9 cellular contexts compared by ENCODE assay signal in the genomic region with DNA sequence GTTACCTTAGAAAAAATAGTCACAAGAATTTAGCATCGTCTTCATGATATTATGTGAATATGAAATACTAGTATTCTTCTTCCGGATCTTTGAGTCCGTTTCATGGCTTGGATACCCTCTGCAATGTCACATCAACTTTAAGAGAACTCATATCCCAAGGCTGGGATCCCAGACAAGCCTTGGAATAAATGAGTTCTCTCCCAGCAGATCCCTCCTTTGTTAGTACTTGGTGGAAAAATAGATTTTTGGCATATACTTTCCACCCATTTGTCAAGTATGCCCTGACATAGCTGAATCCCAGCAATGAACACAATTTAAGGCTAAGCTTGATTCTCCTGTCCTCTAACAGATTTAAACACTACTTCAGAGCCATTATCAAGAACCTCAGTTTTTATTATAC.
"Had no signal": no experiment of that assay in that cellular context is flagged by ENCODE, and none has a peak within 500 bp of the region (broad histone marks: within the 10 kb centered on the region; RNA-seq: fewer than 3 reads in every experiment).

No MANE protein-coding gene starts in this region.

- H3K9ac ChIP-seq: GM23248 had no signal

- DNase-seq: GM23248, GOT3, H9, HCEC 1CT, HFFc6, IMR-90, KG1 had no signal

- H3K27ac ChIP-seq: GM23248 had no signal

- H2AFZ ChIP-seq: GM23248 had no signal

- FAIRE-seq: H54, K562 had no signal

- H3K4me3 ChIP-seq: GM23248, K562 had no signal
